In genomic region chrX:35380808-35381700, GRCh38 we compare ENCODE assay signal across 8 cellular contexts.
DNase-seq lines count a peak whose midpoint lies in the region; ATAC-seq, FAIRE-seq and TF ChIP-seq lines count a peak whose summit lies in the region.

No MANE protein-coding gene starts in this region.

- H3K36me3 ChIP-seq in NT2/D1 (ENCODE audit: insufficient read depth, insufficient read length, low read length), result no peaks in the 10 kb centered on the region

- H3K27me3 ChIP-seq in NT2/D1 (ENCODE audit: insufficient read depth, insufficient read length), result no peaks in the 10 kb centered on the region

- H3K9me3 Mint-ChIP-seq in type B pancreatic cell, result no peaks in the 10 kb centered on the region

- no peaks in the 10 kb centered on the region for H3K36me3 Mint-ChIP-seq in type B pancreatic cell

- no peak for FAIRE-seq in H54 (lab: Jason Lieb, UNC)

- TF ChIP-seq CTCF in 22Rv1 (IDR thresholded peaks at IDR 0.05) (peak; percentile 68), fibroblast of mammary gland (conservative IDR thresholded peaks at IDR 0.05; ENCODE audit: control insufficient read depth, insufficient read depth, low read depth, low read length) (peak; percentile 56), type B pancreatic cell (conservative IDR thresholded peaks at IDR 0.05) (peak; percentile 74)

- DNase-seq in NT2/D1 (ENCODE audit: low read depth, low spot score), result peak; percentile 8
- peak; percentile 32 for DNase-seq in fibroblast of mammary gland (ENCODE audit: low read depth)
- no peak for DNase-seq in type B pancreatic cell (ENCODE audit: extremely low spot score, unreplicated experiment)
- no peak for DNase-seq in H54 (ENCODE audit: insufficient read length, low spot score)
- no peak for DNase-seq in NCI-H345 treated with DMSO at 0.1 percent for 48 hours (lab: John Stamatoyannopoulos, UW; ENCODE audit: unreplicated experiment)

- H3K4me3 Mint-ChIP-seq in type B pancreatic cell, result no peak overlapping the region

- H3K4me3 ChIP-seq in NT2/D1 (ENCODE audit: insufficient read length, low read depth) (no peak overlapping the region), fibroblast of mammary gland (ENCODE audit: control insufficient read depth, low read depth, low read length) (no peak overlapping the region)

- H3K27ac ChIP-seq in 22Rv1, result no peak overlapping the region

- no peaks in the 10 kb centered on the region for H3K9me3 ChIP-seq in NT2/D1 (ENCODE audit: insufficient read depth, low read length)

- peaks cover 3% of the 10 kb centered on the region for H3K4me1 Mint-ChIP-seq in type B pancreatic cell (ENCODE audit: unreplicated experiment)

- H3K4me1 ChIP-seq in NT2/D1 (ENCODE audit: insufficient read depth, insufficient read length), result no peaks in the 10 kb centered on the region

- peak overlapping the region; percentile 27 for H3K27ac Mint-ChIP-seq in type B pancreatic cell

- no peaks in the 10 kb centered on the region for H3K27me3 Mint-ChIP-seq in type B pancreatic cell

- TF ChIP-seq POLR2A in H54 (IDR thresholded peaks at IDR 0.05; ENCODE audit: low read depth, low read length), result no peak

- H3K9ac ChIP-seq in NT2/D1 (ENCODE audit: insufficient read length, low read depth), result no peak overlapping the region

- ATAC-seq in GM18511 (IDR thresholded peaks at IDR 0.05; ENCODE audit: unreplicated experiment), result peak; percentile 83
- peak; percentile 74 for ATAC-seq in HG03045 (IDR thresholded peaks at IDR 0.05; ENCODE audit: unreplicated experiment)

Comparison
In these comparisons a context has a peak if more than half of its experiments do, and no peak if none do; other contexts are left out.
1. DNase-seq: peak in NT2/D1 (single experiment) and fibroblast of mammary gland (single experiment); none in type B pancreatic cell (single experiment), H54 (single experiment) and NCI-H345 treated with DMSO at 0.1 percent for 48 hours (single experiment).
2. Peak in every context shown above with its lines, with median percentiles within 50 percentile points of each other: CTCF ChIP-seq.